ENCODE assay signal across 18 cellular contexts in the genomic region with DNA sequence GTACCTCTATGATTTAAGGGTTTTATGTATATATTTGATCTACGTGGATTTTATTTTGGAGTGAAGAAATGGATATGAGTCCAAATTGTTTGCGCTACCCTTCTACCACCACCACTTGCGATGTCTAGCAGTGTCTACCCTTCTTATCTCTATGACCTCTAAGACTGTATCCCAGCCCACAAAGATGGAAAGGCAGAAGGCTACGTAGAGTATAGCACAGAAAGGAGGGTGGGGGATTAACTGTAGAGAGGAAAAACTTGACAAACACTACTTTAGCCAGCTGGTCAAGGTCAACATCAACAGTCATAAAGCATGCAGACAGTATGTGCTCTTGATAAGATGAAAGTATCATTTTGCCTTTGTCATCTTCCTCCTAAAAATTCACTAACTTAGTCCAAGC. TPM values are rescaled to one million over a fixed set of nuclear protein-coding genes. Genes with fewer than 3 reads are reported as not detected.
DNase-seq lines count a peak whose midpoint lies in the region; ATAC-seq, FAIRE-seq and TF ChIP-seq lines count a peak whose summit lies in the region.
"Had no signal": no experiment of that assay in that cellular context is flagged by ENCODE, and none has a peak within 500 bp of the region (broad histone marks: within the 10 kb centered on the region; RNA-seq: fewer than 3 reads in every experiment).

No MANE protein-coding gene starts in this region.

- H3K36me3 Mint-ChIP-seq in stimulated activated naive B cell treated with anti-CD40 and anti-IgM and Interleukin-4, amounts not matched to agents 10 μg/mL and 1 μg/mL and 100 μg/mL, for 72 hours: peaks cover 6 to 27% of the 10 kb centered on the region in 2 donors

- no peaks in the 10 kb centered on the region for H3K9me3 ChIP-seq in Karpas-422 (ENCODE audit: low read length)
- no peaks in the 10 kb centered on the region for H3K9me3 ChIP-seq in K562 (replicated peaks; ENCODE audit: control insufficient read depth, insufficient read depth, low read depth, low read length)
- H3K9me3 ChIP-seq: MG63 had no signal

- POLR2A ChIA-PET in K562 (lab: Yijun Ruan, JAX): interaction anchor here (0.6 to 2.8 kb wide), 2 partner anchors 14 to 89 kb away, joined by 3 to 12 read pairs; partner anchors contain the start of gene ITSN2

- H3K4me1 Mint-ChIP-seq in stimulated activated naive B cell treated with anti-CD40 and anti-IgM and Interleukin-4, amounts not matched to agents 10 μg/mL and 1 μg/mL and 100 μg/mL, for 72 hours: peaks cover 40 to 72% of the 10 kb centered on the region in 2 donors

- no peak overlapping the region for H2AFZ ChIP-seq in Karpas-422 (ENCODE audit: low read length)
- no peak overlapping the region for H2AFZ ChIP-seq in K562 (ENCODE audit: low read depth, low read length)

- H3K9me3 Mint-ChIP-seq in stimulated activated naive B cell treated with anti-CD40 and anti-IgM and Interleukin-4, amounts not matched to agents 10 μg/mL and 1 μg/mL and 100 μg/mL, for 72 hours: no peaks in the 10 kb centered on the region
- H3K9me3 Mint-ChIP-seq: CD4-positive, alpha-beta T cell had no signal

- no TSS peak for BruUV-seq in K562 (replicated peaks; lab: Mats Ljungman, UMichigan)

- no peaks in the 10 kb centered on the region for H3K9me1 ChIP-seq in K562 (ENCODE audit: control insufficient read depth, insufficient read depth, low read length)

- no peaks in the 10 kb centered on the region for H3K9me2 ChIP-seq in Karpas-422 (replicated peaks; ENCODE audit: insufficient read depth, low read length)

- peak overlapping the region; percentile 83 for H3K27ac ChIP-seq in Karpas-422 (ENCODE audit: low read length)
- no peak overlapping the region for H3K27ac ChIP-seq in K562 (ENCODE audit: extremely low read depth, low read depth, low read length)
- H3K27ac ChIP-seq: BLaER1 had no signal

- H3K36me3 ChIP-seq in Karpas-422 (ENCODE audit: insufficient read depth, low read length) (no peaks in the 10 kb centered on the region; the same call in 1 of the 2 replicates), K562 (ENCODE audit: control insufficient read depth, insufficient read depth, low read length) (no peaks in the 10 kb centered on the region)
- H3K36me3 ChIP-seq: MG63 had no signal

- TF ChIP-seq CTCF in K562 (IDR thresholded peaks at IDR 0.05 in 2 of 3, conservative IDR thresholded peaks at IDR 0.05 in 1 of 3; ENCODE audit: insufficient read depth in 2 of 3, low read depth in 1 of 3, low read length in 3 of 3): no peak

- DNase-seq in GM12891 (ENCODE audit: insufficient read length, low spot score) (no peak), Karpas-422 (no peak), K562 (ENCODE audit: extremely low read depth in 1 of 4, low spot score in 3 of 4) (peak in 1 of 4 experiments; percentile 37), Kasumi-1 (lab: John Stamatoyannopoulos, UW) (no peak)
- no peak for DNase-seq in stimulated activated naive B cell treated with anti-CD40 and anti-IgM and Interleukin-4, amounts not matched to agents 10 μg/mL and 1 μg/mL and 100 μg/mL, for 72 hours
- no peak for DNase-seq in activated T-cell treated with anti-CD3 and anti-CD28 coated beads, Interleukin-2, amount 50 U/mL, for 48 hours
- DNase-seq: CD4-positive, alpha-beta T cell; MG63; NCI-H2029; NCI-H446; NCI-H526; NCI-H82; RPMI8226; SHP77 had no signal

- H3K27ac Mint-ChIP-seq in stimulated activated naive B cell treated with anti-CD40 and anti-IgM and Interleukin-4, amounts not matched to agents 10 μg/mL and 1 μg/mL and 100 μg/mL, for 72 hours: peak overlapping the region; percentile 71
- H3K27ac Mint-ChIP-seq: CD4-positive, alpha-beta T cell had no signal

- H3K9ac ChIP-seq in Karpas-422 (ENCODE audit: low read length): no peak overlapping the region
- H3K9ac ChIP-seq in K562 (ENCODE audit: insufficient read depth in 1 of 2, low read depth in 2 of 2, low read length in 2 of 2): no peak overlapping the region
- H3K9ac ChIP-seq: BLaER1 had no signal

- H3K27me3 Mint-ChIP-seq in stimulated activated naive B cell treated with anti-CD40 and anti-IgM and Interleukin-4, amounts not matched to agents 10 μg/mL and 1 μg/mL and 100 μg/mL, for 72 hours: no peaks in the 10 kb centered on the region
- H3K27me3 Mint-ChIP-seq: CD4-positive, alpha-beta T cell had no signal

- TF ChIP-seq EP300 in K562 (IDR thresholded peaks at IDR 0.05; ENCODE audit: low read length): no peak

- H3K4me1 ChIP-seq in Karpas-422 (ENCODE audit: low read length): peaks cover 78% of the 10 kb centered on the region
- H3K4me1 ChIP-seq in K562 (replicated peaks in 1 of 2; ENCODE audit: control insufficient read depth in 2 of 2, insufficient read depth in 2 of 2, low read length in 2 of 2): peaks cover 0 to 8% of the 10 kb centered on the region in 2 experiments; a peak in 1 of 5 replicates

- no peak for TF ChIP-seq POLR2A in GM12891 (IDR thresholded peaks at IDR 0.05; ENCODE audit: low read depth, low read length)
- no peak for TF ChIP-seq POLR2A in K562 (conservative IDR thresholded peaks at IDR 0.05)

- FAIRE-seq in GM12891 (lab: Jason Lieb, UNC) (peak; percentile 66), K562 (lab: Jason Lieb, UNC) (peak; percentile 75)
- FAIRE-seq: D721Med, G401.6 had no signal

- no peak overlapping the region for H3K4me3 Mint-ChIP-seq in stimulated activated naive B cell treated with anti-CD40 and anti-IgM and Interleukin-4, amounts not matched to agents 10 μg/mL and 1 μg/mL and 100 μg/mL, for 72 hours
- H3K4me3 Mint-ChIP-seq: CD4-positive, alpha-beta T cell had no signal

- intact Hi-C loops in K562 (cut with micrococcal nuclease): no loop called here

- in situ Hi-C loops in K562 (cut with MboI): no loop called here

- no peak overlapping the region for H3K4me3 ChIP-seq in Karpas-422 (ENCODE audit: low read length)
- no peak overlapping the region for H3K4me3 ChIP-seq in K562
- H3K4me3 ChIP-seq: BLaER1, MG63 had no signal

- TF ChIP-seq RAD21 in K562 (CRISPR knock-in tag; conservative IDR thresholded peaks at IDR 0.05 in 1 of 2, IDR thresholded peaks at IDR 0.05 in 1 of 2): no peak

- CTCF ChIA-PET in K562 (lab: Yijun Ruan, JAX; ENCODE audit: low intra/inter-chr PET ratio): no interaction called here

- H3K27me3 ChIP-seq in Karpas-422 (ENCODE audit: low read length): no peaks in the 10 kb centered on the region
- H3K27me3 ChIP-seq in K562 (ENCODE audit: control insufficient read depth in 2 of 2, insufficient read depth in 2 of 2, low read length in 2 of 2): no peaks in the 10 kb centered on the region
- H3K27me3 ChIP-seq: BLaER1, MG63 had no signal

- H3K79me2 ChIP-seq in Karpas-422 (ENCODE audit: low read length) (peaks cover 100% of the 10 kb centered on the region), K562 (ENCODE audit: control insufficient read depth, insufficient read depth, low read length) (peaks cover 6% of the 10 kb centered on the region; the same call in 2 of the 3 replicates)

- no peaks in the 10 kb centered on the region; the same call in 1 of the 2 replicates for H4K20me1 ChIP-seq in Karpas-422 (ENCODE audit: insufficient read depth, low read depth, low read length)
- H4K20me1 ChIP-seq in K562 (replicated peaks; ENCODE audit: control insufficient read depth, insufficient read depth, low read length): no peaks in the 10 kb centered on the region; the same call in 1 of the 2 replicates

- ATAC-seq in K562 (peak; percentile 76), GM21515 (IDR thresholded peaks at IDR 0.05; ENCODE audit: unreplicated experiment) (no peak)
- no peak for ATAC-seq in stimulated activated naive B cell treated with anti-CD40 and anti-IgM and Interleukin-4, amounts not matched to agents 10 μg/mL and 1 μg/mL and 100 μg/mL, for 72 hours (replicated peaks)

- 32% methylated on average over 4 of the region's 4 CpGs for WGBS in K562 (ENCODE audit: insufficient coverage, low coverage, missing lambda C conversion rate)

- H3K4me2 ChIP-seq in Karpas-422 (ENCODE audit: low read depth, low read length, poor library complexity, severe bottlenecking) (no peak overlapping the region), K562 (ENCODE audit: insufficient read depth, low read length) (no peak overlapping the region; the same call in 1 of the 2 replicates)
- H3K4me2 ChIP-seq: BLaER1 had no signal

TF ChIP-seq in GM12891, 5 proteins besides CTCF, POLR2A, EP300 and RAD21:
- TF ChIP-seq POU2F2 (IDR thresholded peaks at IDR 0.05; ENCODE audit: low read depth, low read length) (no peak), POLR2AphosphoS5 (IDR thresholded peaks at IDR 0.05; ENCODE audit: low read depth, low read length) (no peak), PAX5 (IDR thresholded peaks at IDR 0.05; ENCODE audit: insufficient read depth, low read length, severe bottlenecking) (no peak), TAF1 (IDR thresholded peaks at IDR 0.05; ENCODE audit: low read depth, low read length) (no peak), SPI1 (IDR thresholded peaks at IDR 0.05; ENCODE audit: low read depth, low read length) (no peak)
TF ChIP-seq in GM12891: peak in this region for 0.

RNA-seq across cellular contexts. Expression of gene ITSN2, which starts 14.4 kb away (rescaled TPM):
- polyA plus RNA-seq in GM12891 (2012; ENCODE audit: low read depth, missing spikeins): 26.9 TPM
- total RNA-seq in Karpas-422 (2014; rRNA removed; shearing (Covaris generic); ENCODE audit: low replicate concordance): 96.0 and 126 TPM in 2 replicates
- 15.5 and 26.4 TPM in 2 replicates for total RNA-seq in K562 (2011; cell fraction: chromatin; rRNA removed; ENCODE audit: low replicate concordance)
- 3.3 and 6.2 TPM in 2 replicates for total RNA-seq in K562 (2011; cell fraction: nucleolus; rRNA removed)
- total RNA-seq in K562 (2011; cell fraction: nucleoplasm; rRNA removed): 12.0 and 18.2 TPM in 2 replicates
- 12.5 and 15.2 TPM in 2 replicates for total RNA-seq in K562 (2014; rRNA removed)
- 16.4 and 18.7 TPM in 2 replicates for total RNA-seq in K562 (2014; rRNA removed; fragmentation: Illumina TruSeq; extraction: Trizol)
- 13.8 and 15.0 TPM in 2 replicates for total RNA-seq in K562 (2015; rRNA removed; fragmentation: Illumina TruSeq; extraction: Trizol)
- 16.6 and 19.9 TPM in 2 replicates for total RNA-seq in K562 (2021)
- polyA plus RNA-seq in K562 (2011; rRNA removed): 13.2 and 15.4 TPM in 2 replicates
- 6.7 and 9.2 TPM in 2 replicates for polyA plus RNA-seq in K562 (2011; cell fraction: cytosol; rRNA removed)
- 23.8 and 26.9 TPM in 2 replicates for polyA plus RNA-seq in K562 (2011; cell fraction: nucleus; rRNA removed)
- 11.0 and 16.4 TPM in 2 replicates for polyA plus RNA-seq in K562 (2012)
- 13.3 and 16.3 TPM in 2 replicates for polyA plus RNA-seq in K562 (2014; fragmentation: Illumina TruSeq; extraction: Trizol)
- polyA plus RNA-seq in K562 (2014; fragmentation: Nextera tagmentation; extraction: Ambion mirVana): 1 to 10 TPM; 6.6 to 6.7 TPM
- polyA plus RNA-seq in K562 (2014; rRNA removed): 9.9 and 16.6 TPM in 2 replicates
- 25.8 and 26.9 TPM in 2 replicates for polyA minus RNA-seq in K562 (2011; rRNA and poly(A)+ RNA removed)
- polyA minus RNA-seq in K562 (2011; cell fraction: cytosol; rRNA and poly(A)+ RNA removed): 9.6 and 12.5 TPM in 2 replicates
- polyA minus RNA-seq in K562 (2011; cell fraction: nucleus; rRNA and poly(A)+ RNA removed): 8.9 and 15.6 TPM in 2 replicates
